ENCODE assay signal across 1 cellular context in the genomic region with DNA sequence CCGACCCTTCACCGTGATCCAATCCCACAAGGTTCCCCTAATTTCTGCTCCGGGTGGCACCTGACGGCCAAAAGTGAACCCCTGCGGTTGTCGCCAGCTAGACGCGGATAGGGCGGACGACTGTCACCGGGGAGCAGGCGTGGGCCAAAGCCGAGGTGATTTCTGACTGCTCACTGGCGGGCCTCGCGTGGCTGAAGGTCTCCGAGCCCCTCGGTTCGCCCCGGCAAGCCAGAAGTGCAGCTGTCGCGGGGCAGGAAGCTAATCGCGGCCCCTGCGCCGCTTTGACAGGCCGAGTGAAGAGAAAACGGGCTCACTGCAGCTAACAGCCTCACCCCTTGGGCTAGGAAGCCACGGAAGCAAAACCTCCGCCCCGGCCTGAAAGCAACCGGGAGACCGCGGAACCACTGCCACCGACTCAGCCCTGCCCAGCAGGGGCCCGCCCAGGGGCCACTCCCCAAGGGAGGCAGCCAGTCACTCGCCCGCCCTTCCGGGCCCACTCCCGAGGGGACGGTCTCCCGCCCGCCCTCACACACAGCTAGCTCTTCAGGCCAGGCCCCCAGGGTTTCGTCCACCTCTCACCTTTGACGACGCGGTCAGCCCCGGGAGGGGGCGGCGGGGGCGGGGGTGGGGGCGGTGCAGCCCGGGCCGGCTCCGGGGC.
TF ChIP-seq lines count a peak whose summit lies in the region.

No MANE protein-coding gene starts in this region.

TF ChIP-seq in HepG2, 621 proteins besides CTCF, POLR2A, EP300 and RAD21 (continued from another document and continues in another):
- TF ChIP-seq, protein P1, sequence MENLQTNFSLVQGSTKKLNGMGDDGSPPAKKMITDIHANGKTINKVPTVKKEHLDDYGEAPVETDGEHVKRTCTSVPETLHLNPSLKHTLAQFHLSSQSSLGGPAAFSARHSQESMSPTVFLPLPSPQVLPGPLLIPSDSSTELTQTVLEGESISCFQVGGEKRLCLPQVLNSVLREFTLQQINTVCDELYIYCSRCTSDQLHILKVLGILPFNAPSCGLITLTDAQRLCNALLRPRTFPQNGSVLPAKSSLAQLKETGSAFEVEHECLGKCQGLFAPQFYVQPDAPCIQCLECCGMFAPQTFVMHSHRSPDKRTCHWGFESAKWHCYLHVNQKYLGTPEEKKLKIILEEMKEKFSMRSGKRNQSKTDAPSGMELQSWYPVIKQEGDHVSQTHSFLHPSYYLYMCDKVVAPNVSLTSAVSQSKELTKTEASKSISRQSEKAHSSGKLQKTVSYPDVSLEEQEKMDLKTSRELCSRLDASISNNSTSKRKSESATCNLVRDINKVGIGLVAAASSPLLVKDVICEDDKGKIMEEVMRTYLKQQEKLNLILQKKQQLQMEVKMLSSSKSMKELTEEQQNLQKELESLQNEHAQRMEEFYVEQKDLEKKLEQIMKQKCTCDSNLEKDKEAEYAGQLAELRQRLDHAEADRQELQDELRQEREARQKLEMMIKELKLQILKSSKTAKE (CRISPR knock-in tag; IDR thresholded peaks at IDR 0.05; ENCODE audit: borderline replicate concordance): no peak
- TF ChIP-seq RARA (CRISPR knock-in tag; IDR thresholded peaks at IDR 0.05) (no peak), ZNF878 (CRISPR knock-in tag; IDR thresholded peaks at IDR 0.05) (no peak), ZNF720 (CRISPR knock-in tag; IDR thresholded peaks at IDR 0.05) (no peak), HNRNPL (IDR thresholded peaks at IDR 0.05; ENCODE audit: low read depth, low read length) (peak; percentile 73; the same call in 1 of the 2 replicates), ZNF766 (CRISPR knock-in tag; IDR thresholded peaks at IDR 0.05; ENCODE audit: borderline replicate concordance) (no peak), ZNF274 (CRISPR knock-in tag; IDR thresholded peaks at IDR 0.05) (peak; percentile 31; the same call in 1 of the 2 replicates), ZNF629 (CRISPR knock-in tag; conservative IDR thresholded peaks at IDR 0.05) (no peak), TAF15 (IDR thresholded peaks at IDR 0.05; ENCODE audit: low read depth, low read length, poor library complexity, severe bottlenecking) (peak; percentile 82), CAMTA2 (CRISPR knock-in tag; IDR thresholded peaks at IDR 0.05; ENCODE audit: borderline replicate concordance) (peak; percentile 51; the same call in 1 of the 2 replicates), MEIS2 (CRISPR knock-in tag; IDR thresholded peaks at IDR 0.05) (0 out of 2 replicates have a peak, but pooled peaks have one; percentile 41), TBL1XR1 (IDR thresholded peaks at IDR 0.05; ENCODE audit: borderline replicate concordance, low read length, partially characterized antibody) (no peak), MLLT10 (CRISPR knock-in tag; IDR thresholded peaks at IDR 0.05) (no peak), TCF12 (IDR thresholded peaks at IDR 0.05) (no peak), TCF12 (CRISPR knock-in tag; IDR thresholded peaks at IDR 0.05) (peak; percentile 46; the same call in 1 of the 2 replicates), ZC3H4 (CRISPR knock-in tag; IDR thresholded peaks at IDR 0.05; ENCODE audit: borderline replicate concordance) (0 out of 2 replicates have a peak, but pooled peaks have one; percentile 52), MYC (CRISPR knock-in tag; IDR thresholded peaks at IDR 0.05; ENCODE audit: borderline replicate concordance) (peak; percentile 53; the same call in 1 of the 2 replicates), MED8 (CRISPR knock-in tag; IDR thresholded peaks at IDR 0.05; ENCODE audit: insufficient replicate concordance) (peak; percentile 58), NFE2 (CRISPR knock-in tag; IDR thresholded peaks at IDR 0.05) (no peak), PAX8 (CRISPR knock-in tag; IDR thresholded peaks at IDR 0.05; ENCODE audit: borderline replicate concordance) (no peak), NFYC (CRISPR knock-in tag; IDR thresholded peaks at IDR 0.05) (no peak), TAF1 (CRISPR knock-in tag; IDR thresholded peaks at IDR 0.05) (peak; percentile 64; the same call in 1 of the 2 replicates), XRCC5 (optimal IDR thresholded peaks at IDR 0.05; ENCODE audit: low read length) (no peak), PHF8 (CRISPR knock-in tag; IDR thresholded peaks at IDR 0.05) (peak; percentile 85), ZFAT (CRISPR knock-in tag; conservative IDR thresholded peaks at IDR 0.05) (peak; percentile 61; the same call in 1 of the 2 replicates), U2AF2 (IDR thresholded peaks at IDR 0.05; ENCODE audit: low read depth, low read length) (no peak), HNRNPUL1 (IDR thresholded peaks at IDR 0.05; ENCODE audit: low read depth, low read length) (no peak), ZNF577 (CRISPR knock-in tag; IDR thresholded peaks at IDR 0.05; ENCODE audit: borderline replicate concordance, low read depth) (no peak), TBP (CRISPR knock-in tag; IDR thresholded peaks at IDR 0.05) (no peak), KLF13 (CRISPR knock-in tag; IDR thresholded peaks at IDR 0.05) (no peak), ZFP62 (CRISPR knock-in tag; IDR thresholded peaks at IDR 0.05) (no peak)
- TF ChIP-seq, protein P2, sequence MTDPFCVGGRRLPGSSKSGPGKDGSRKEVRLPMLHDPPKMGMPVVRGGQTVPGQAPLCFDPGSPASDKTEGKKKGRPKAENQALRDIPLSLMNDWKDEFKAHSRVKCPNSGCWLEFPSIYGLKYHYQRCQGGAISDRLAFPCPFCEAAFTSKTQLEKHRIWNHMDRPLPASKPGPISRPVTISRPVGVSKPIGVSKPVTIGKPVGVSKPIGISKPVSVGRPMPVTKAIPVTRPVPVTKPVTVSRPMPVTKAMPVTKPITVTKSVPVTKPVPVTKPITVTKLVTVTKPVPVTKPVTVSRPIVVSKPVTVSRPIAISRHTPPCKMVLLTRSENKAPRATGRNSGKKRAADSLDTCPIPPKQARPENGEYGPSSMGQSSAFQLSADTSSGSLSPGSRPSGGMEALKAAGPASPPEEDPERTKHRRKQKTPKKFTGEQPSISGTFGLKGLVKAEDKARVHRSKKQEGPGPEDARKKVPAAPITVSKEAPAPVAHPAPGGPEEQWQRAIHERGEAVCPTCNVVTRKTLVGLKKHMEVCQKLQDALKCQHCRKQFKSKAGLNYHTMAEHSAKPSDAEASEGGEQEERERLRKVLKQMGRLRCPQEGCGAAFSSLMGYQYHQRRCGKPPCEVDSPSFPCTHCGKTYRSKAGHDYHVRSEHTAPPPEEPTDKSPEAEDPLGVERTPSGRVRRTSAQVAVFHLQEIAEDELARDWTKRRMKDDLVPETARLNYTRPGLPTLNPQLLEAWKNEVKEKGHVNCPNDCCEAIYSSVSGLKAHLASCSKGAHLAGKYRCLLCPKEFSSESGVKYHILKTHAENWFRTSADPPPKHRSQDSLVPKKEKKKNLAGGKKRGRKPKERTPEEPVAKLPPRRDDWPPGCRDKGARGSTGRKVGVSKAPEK (CRISPR knock-in tag; IDR thresholded peaks at IDR 0.05; ENCODE audit: borderline replicate concordance): no peak
- TF ChIP-seq, protein P3, sequence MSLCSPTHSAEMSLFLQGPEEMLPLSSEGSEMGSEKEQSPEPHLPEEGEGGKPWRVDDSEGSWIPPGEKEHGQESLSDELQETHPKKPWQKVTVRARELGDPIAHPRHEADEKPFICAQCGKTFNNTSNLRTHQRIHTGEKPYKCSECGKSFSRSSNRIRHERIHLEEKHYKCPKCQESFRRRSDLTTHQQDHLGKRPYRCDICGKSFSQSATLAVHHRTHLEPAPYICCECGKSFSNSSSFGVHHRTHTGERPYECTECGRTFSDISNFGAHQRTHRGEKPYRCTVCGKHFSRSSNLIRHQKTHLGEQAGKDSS (CRISPR knock-in tag; IDR thresholded peaks at IDR 0.05; ENCODE audit: borderline replicate concordance, low read depth): no peak
- TF ChIP-seq, protein P4, sequence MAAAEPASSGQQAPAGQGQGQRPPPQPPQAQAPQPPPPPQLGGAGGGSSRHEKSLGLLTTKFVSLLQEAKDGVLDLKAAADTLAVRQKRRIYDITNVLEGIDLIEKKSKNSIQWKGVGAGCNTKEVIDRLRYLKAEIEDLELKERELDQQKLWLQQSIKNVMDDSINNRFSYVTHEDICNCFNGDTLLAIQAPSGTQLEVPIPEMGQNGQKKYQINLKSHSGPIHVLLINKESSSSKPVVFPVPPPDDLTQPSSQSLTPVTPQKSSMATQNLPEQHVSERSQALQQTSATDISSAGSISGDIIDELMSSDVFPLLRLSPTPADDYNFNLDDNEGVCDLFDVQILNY (CRISPR knock-in tag; conservative IDR thresholded peaks at IDR 0.05): no peak
- TF ChIP-seq, protein P5, sequence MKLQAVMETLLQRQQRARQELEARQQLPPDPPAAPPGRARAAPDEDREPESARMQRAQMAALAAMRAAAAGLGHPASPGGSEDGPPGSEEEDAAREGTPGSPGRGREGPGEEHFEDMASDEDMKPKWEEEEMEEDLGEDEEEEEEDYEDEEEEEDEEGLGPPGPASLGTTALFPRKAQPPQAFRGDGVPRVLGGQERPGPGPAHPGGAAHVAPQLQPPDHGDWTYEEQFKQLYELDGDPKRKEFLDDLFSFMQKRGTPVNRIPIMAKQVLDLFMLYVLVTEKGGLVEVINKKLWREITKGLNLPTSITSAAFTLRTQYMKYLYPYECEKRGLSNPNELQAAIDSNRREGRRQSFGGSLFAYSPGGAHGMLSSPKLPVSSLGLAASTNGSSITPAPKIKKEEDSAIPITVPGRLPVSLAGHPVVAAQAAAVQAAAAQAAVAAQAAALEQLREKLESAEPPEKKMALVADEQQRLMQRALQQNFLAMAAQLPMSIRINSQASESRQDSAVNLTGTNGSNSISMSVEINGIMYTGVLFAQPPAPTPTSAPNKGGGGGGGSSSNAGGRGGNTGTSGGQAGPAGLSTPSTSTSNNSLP (IDR thresholded peaks at IDR 0.05; ENCODE audit: low read depth, low read length): no peak
- TF ChIP-seq, protein P6, sequence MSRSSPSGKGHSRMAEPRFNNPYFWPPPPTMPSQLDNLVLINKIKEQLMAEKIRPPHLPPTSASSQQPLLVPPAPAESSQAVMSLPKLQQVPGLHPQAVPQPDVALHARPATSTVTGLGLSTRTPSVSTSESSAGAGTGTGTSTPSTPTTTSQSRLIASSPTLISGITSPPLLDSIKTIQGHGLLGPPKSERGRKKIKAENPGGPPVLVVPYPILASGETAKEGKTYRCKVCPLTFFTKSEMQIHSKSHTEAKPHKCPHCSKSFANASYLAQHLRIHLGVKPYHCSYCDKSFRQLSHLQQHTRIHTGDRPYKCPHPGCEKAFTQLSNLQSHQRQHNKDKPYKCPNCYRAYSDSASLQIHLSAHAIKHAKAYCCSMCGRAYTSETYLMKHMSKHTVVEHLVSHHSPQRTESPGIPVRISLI (CRISPR knock-in tag; IDR thresholded peaks at IDR 0.05; ENCODE audit: borderline replicate concordance): 0 out of 2 replicates have a peak, but pooled peaks have one; percentile 25
- TF ChIP-seq, protein P7, sequence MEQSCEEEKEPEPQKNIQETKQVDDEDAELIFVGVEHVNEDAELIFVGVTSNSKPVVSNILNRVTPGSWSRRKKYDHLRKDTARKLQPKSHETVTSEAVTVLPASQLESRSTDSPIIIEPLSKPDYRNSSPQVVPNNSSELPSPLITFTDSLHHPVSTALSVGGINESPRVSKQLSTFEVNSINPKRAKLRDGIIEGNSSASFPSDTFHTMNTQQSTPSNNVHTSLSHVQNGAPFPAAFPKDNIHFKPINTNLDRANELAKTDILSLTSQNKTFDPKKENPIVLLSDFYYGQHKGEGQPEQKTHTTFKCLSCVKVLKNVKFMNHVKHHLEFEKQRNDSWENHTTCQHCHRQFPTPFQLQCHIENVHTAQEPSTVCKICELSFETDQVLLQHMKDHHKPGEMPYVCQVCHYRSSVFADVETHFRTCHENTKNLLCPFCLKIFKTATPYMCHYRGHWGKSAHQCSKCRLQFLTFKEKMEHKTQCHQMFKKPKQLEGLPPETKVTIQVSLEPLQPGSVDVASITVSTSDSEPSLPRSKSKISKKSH (CRISPR knock-in tag; IDR thresholded peaks at IDR 0.05; ENCODE audit: borderline replicate concordance): peak; percentile 68; the same call in 1 of the 2 replicates
- TF ChIP-seq, protein P8, sequence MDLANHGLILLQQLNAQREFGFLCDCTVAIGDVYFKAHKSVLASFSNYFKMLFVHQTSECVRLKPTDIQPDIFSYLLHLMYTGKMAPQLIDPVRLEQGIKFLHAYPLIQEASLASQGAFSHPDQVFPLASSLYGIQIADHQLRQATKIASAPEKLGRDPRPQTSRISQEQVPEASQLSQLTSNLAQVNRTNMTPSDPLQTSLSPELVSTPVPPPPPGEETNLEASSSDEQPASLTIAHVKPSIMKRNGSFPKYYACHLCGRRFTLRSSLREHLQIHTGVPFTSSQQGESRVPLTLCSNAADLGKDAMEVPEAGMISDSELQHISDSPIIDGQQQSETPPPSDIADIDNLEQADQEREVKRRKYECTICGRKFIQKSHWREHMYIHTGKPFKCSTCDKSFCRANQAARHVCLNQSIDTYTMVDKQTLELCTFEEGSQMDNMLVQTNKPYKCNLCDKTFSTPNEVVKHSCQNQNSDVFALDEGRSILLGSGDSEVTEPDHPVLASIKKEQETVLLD (CRISPR knock-in tag; IDR thresholded peaks at IDR 0.05; ENCODE audit: low read depth): no peak; the same call in 1 of the 2 replicates
- TF ChIP-seq, protein P9, sequence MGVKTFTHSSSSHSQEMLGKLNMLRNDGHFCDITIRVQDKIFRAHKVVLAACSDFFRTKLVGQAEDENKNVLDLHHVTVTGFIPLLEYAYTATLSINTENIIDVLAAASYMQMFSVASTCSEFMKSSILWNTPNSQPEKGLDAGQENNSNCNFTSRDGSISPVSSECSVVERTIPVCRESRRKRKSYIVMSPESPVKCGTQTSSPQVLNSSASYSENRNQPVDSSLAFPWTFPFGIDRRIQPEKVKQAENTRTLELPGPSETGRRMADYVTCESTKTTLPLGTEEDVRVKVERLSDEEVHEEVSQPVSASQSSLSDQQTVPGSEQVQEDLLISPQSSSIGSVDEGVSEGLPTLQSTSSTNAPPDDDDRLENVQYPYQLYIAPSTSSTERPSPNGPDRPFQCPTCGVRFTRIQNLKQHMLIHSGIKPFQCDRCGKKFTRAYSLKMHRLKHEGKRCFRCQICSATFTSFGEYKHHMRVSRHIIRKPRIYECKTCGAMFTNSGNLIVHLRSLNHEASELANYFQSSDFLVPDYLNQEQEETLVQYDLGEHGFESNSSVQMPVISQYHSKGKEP (CRISPR knock-in tag; IDR thresholded peaks at IDR 0.05): no peak
- TF ChIP-seq, protein P10, sequence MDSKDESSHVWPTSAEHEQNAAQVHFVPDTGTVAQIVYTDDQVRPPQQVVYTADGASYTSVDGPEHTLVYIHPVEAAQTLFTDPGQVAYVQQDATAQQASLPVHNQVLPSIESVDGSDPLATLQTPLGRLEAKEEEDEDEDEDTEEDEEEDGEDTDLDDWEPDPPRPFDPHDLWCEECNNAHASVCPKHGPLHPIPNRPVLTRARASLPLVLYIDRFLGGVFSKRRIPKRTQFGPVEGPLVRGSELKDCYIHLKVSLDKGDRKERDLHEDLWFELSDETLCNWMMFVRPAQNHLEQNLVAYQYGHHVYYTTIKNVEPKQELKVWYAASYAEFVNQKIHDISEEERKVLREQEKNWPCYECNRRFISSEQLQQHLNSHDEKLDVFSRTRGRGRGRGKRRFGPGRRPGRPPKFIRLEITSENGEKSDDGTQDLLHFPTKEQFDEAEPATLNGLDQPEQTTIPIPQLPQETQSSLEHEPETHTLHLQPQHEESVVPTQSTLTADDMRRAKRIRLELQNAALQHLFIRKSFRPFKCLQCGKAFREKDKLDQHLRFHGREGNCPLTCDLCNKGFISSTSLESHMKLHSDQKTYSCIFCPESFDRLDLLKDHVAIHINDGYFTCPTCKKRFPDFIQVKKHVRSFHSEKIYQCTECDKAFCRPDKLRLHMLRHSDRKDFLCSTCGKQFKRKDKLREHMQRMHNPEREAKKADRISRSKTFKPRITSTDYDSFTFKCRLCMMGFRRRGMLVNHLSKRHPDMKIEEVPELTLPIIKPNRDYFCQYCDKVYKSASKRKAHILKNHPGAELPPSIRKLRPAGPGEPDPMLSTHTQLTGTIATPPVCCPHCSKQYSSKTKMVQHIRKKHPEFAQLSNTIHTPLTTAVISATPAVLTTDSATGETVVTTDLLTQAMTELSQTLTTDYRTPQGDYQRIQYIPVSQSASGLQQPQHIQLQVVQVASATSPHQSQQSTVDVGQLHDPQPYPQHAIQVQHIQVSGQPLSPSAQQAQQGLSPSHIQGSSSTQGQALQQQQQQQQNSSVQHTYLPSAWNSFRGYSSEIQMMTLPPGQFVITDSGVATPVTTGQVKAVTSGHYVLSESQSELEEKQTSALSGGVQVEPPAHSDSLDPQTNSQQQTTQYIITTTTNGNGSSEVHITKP (CRISPR knock-in tag; IDR thresholded peaks at IDR 0.05; ENCODE audit: low read depth): no peak
